22 cellular contexts compared by ENCODE assay signal in the genomic region with DNA sequence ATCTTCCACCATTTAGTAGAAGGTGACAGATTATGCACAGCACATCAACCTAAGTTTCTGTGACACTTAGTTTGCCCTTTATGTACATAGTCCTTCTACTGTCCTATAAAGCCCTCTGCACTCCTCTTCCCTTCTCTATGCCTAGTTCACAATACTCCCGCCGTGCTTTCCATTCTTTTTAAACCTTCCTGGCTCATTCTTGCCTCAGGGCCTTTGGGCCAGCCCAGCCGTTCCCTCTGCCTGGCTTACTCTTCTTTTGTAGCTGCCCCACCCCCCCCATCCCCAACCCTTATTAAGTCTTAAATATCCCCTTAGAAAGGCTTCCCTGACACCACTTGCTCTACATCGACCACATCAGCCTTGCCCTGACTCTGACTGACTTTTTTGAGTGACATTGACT.
"Had no signal": no experiment of that assay in that cellular context is flagged by ENCODE, and none has a peak within 500 bp of the region (broad histone marks: within the 10 kb centered on the region; RNA-seq: fewer than 3 reads in every experiment).

No MANE protein-coding gene starts in this region.

- H3K4me1 Mint-ChIP-seq: activated naive CD4-positive, alpha-beta T cell treated with anti-CD3 and anti-CD28 coated beads, Interleukin-2, amount 50 U/mL, for 24 hours; naive B cell had no signal

- H3K27me3 Mint-ChIP-seq: dendritic cell treated with granulocyte-macrophage colony-stimulating factor and Interleukin-4, amounts not matched to agents 40 ng/mL and 50 ng/mL, for 4 days had no signal

- DNase-seq: activated CD4-positive, alpha-beta memory T cell treated with anti-CD3 and anti-CD28 coated beads, Interleukin-2, amount 10 ng/mL, durations not matched to agents 7 days and 5 days; activated CD4-positive, alpha-beta T cell treated with anti-CD3 and anti-CD28 coated beads, Interleukin-2, amount 10 ng/mL, durations not matched to agents 24 days and 14 days; activated CD8-positive, alpha-beta memory T cell treated with anti-CD3 and anti-CD28 coated beads, Interleukin-2, amount 10 ng/mL, durations not matched to agents 7 days and 5 days; activated gamma-delta T cell treated with Interleukin-2 at 50 U/mL for 16 hours; activated T-cell treated with anti-CD3 and anti-CD28 coated beads for 4 hours; anterior cingulate cortex; caudate nucleus; effector memory CD4-positive, alpha-beta T cell; foreskin melanocyte; hippocampal formation; left colon; lower lobe of right lung; naive B cell; stimulated activated CD4-positive, alpha-beta T cell treated with anti-CD3 and anti-CD28 coated beads, Interleukin-4, amount 100 ng/mL, for 24 hours; stimulated activated naive CD4-positive, alpha-beta T cell treated with Interleukin-2 at 50 U/mL for 16 hours had no signal

- H3K27ac ChIP-seq: lower lobe of right lung, thoracic aorta had no signal

- H3K36me3 ChIP-seq: thoracic aorta had no signal

- H3K9me3 Mint-ChIP-seq: activated CD4-positive, alpha-beta memory T cell treated with anti-CD3 and anti-CD28 coated beads, Interleukin-2, amount 10 ng/mL, durations not matched to agents 7 days and 5 days; activated CD4-positive, alpha-beta T cell treated with anti-CD3 and anti-CD28 coated beads, Interleukin-2, amount 10 ng/mL, durations not matched to agents 24 days and 14 days; activated naive CD4-positive, alpha-beta T cell treated with anti-CD3 and anti-CD28 coated beads, Interleukin-2, amount 50 U/mL, for 24 hours; activated T-helper 1 cell treated with anti-CD3 and anti-CD28 coated beads, Interleukin-12 subunit alpha, Interleukin-12 subunit beta, Interleukin-2, Interleukin-4 antibody, amounts not matched to agents 30 ng/mL and 10 ng/mL and 1 ng/mL, durations not matched to agents 14 hours and 24 hours and 36 hours; brain; dendritic cell treated with granulocyte-macrophage colony-stimulating factor and Interleukin-4, amounts not matched to agents 40 ng/mL and 50 ng/mL, for 4 days; naive B cell; neural crest cell had no signal

- ATAC-seq: activated CD4-positive, CD25-positive, alpha-beta regulatory T cell treated with anti-CD3 and anti-CD28 coated beads, Interleukin-2, amount 50 U/mL, for 24 hours; activated CD8-positive, alpha-beta memory T cell treated with anti-CD3 and anti-CD28 coated beads, Interleukin-2, amount 10 ng/mL, durations not matched to agents 7 days and 5 days; left colon; lower lobe of right lung had no signal

- H3K9me3 ChIP-seq: lower lobe of right lung, thoracic aorta had no signal

- H3K4me3 Mint-ChIP-seq: activated CD4-positive, alpha-beta memory T cell treated with anti-CD3 and anti-CD28 coated beads, Interleukin-2, amount 10 ng/mL, durations not matched to agents 7 days and 5 days; activated CD4-positive, alpha-beta T cell treated with anti-CD3 and anti-CD28 coated beads, Interleukin-2, amount 10 ng/mL, durations not matched to agents 24 days and 14 days; activated CD8-positive, alpha-beta memory T cell treated with anti-CD3 and anti-CD28 coated beads, Interleukin-2, amount 10 ng/mL, durations not matched to agents 7 days and 5 days; activated naive CD4-positive, alpha-beta T cell treated with anti-CD3 and anti-CD28 coated beads, Interleukin-2, amount 50 U/mL, for 24 hours; activated T-helper 1 cell treated with anti-CD3 and anti-CD28 coated beads, Interleukin-12 subunit alpha, Interleukin-12 subunit beta, Interleukin-2, Interleukin-4 antibody, amounts not matched to agents 30 ng/mL and 10 ng/mL and 1 ng/mL, durations not matched to agents 14 hours and 24 hours and 36 hours; brain; dendritic cell treated with granulocyte-macrophage colony-stimulating factor and Interleukin-4, amounts not matched to agents 40 ng/mL and 50 ng/mL, for 4 days; naive B cell; neural crest cell had no signal

- H3K36me3 Mint-ChIP-seq: activated CD8-positive, alpha-beta memory T cell treated with anti-CD3 and anti-CD28 coated beads, Interleukin-2, amount 10 ng/mL, durations not matched to agents 7 days and 5 days; activated naive CD4-positive, alpha-beta T cell treated with anti-CD3 and anti-CD28 coated beads, Interleukin-2, amount 50 U/mL, for 24 hours; brain; naive B cell had no signal

- H3K4me3 ChIP-seq: lower lobe of right lung, thoracic aorta had no signal
